In the genomic region with DNA sequence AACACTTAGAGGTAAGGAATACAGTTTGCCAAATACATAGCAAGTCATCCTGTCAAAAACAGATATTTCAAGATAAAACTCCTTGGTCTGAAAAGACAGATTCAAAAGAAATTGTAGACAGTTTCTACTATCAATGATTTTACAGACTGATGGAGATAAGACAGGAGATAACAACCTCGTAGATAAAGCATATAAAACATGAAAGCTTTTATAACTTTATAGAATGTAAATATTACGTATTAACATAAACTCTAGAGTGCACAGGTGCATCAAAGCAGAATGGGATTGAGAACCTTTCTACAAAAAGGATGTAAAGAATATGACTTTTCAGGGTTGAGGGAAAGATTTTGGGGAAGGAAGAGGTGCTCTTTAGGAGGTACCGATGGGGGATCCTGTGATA, we compare ENCODE assay signal across 1 cellular context.
TF ChIP-seq lines count a peak whose summit lies in the region.

No MANE protein-coding gene starts in this region.

TF ChIP-seq in GM23338, 12 proteins besides CTCF, POLR2A, EP300 and RAD21 (continued from another document):
- TF ChIP-seq, protein P1, sequence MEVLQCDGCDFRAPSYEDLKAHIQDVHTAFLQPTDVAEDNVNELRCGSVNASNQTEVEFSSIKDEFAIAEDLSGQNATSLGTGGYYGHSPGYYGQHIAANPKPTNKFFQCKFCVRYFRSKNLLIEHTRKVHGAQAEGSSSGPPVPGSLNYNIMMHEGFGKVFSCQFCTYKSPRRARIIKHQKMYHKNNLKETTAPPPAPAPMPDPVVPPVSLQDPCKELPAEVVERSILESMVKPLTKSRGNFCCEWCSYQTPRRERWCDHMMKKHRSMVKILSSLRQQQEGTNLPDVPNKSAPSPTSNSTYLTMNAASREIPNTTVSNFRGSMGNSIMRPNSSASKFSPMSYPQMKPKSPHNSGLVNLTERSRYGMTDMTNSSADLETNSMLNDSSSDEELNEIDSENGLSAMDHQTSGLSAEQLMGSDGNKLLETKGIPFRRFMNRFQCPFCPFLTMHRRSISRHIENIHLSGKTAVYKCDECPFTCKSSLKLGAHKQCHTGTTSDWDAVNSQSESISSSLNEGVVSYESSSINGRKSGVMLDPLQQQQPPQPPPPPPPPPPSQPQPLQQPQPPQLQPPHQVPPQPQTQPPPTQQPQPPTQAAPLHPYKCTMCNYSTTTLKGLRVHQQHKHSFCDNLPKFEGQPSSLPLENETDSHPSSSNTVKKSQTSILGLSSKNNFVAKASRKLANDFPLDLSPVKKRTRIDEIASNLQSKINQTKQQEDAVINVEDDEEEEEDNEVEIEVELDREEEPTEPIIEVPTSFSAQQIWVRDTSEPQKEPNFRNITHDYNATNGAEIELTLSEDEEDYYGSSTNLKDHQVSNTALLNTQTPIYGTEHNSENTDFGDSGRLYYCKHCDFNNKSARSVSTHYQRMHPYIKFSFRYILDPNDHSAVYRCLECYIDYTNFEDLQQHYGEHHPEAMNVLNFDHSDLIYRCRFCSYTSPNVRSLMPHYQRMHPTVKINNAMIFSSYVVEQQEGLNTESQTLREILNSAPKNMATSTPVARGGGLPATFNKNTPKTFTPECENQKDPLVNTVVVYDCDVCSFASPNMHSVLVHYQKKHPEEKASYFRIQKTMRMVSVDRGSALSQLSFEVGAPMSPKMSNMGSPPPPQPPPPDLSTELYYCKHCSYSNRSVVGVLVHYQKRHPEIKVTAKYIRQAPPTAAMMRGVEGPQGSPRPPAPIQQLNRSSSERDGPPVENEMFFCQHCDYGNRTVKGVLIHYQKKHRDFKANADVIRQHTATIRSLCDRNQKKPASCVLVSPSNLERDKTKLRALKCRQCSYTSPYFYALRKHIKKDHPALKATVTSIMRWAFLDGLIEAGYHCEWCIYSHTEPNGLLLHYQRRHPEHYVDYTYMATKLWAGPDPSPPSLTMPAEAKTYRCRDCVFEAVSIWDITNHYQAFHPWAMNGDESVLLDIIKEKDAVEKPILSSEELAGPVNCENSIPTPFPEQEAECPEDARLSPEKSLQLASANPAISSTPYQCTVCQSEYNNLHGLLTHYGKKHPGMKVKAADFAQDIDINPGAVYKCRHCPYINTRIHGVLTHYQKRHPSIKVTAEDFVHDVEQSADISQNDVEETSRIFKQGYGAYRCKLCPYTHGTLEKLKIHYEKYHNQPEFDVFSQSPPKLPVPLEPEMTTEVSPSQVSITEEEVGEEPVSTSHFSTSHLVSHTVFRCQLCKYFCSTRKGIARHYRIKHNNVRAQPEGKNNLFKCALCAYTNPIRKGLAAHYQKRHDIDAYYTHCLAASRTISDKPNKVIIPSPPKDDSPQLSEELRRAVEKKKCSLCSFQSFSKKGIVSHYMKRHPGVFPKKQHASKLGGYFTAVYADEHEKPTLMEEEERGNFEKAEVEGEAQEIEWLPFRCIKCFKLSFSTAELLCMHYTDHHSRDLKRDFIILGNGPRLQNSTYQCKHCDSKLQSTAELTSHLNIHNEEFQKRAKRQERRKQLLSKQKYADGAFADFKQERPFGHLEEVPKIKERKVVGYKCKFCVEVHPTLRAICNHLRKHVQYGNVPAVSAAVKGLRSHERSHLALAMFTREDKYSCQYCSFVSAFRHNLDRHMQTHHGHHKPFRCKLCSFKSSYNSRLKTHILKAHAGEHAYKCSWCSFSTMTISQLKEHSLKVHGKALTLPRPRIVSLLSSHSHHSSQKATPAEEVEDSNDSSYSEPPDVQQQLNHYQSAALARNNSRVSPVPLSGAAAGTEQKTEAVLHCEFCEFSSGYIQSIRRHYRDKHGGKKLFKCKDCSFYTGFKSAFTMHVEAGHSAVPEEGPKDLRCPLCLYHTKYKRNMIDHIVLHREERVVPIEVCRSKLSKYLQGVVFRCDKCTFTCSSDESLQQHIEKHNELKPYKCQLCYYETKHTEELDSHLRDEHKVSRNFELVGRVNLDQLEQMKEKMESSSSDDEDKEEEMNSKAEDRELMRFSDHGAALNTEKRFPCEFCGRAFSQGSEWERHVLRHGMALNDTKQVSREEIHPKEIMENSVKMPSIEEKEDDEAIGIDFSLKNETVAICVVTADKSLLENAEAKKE (CRISPR knock-in tag; IDR thresholded peaks at IDR 0.05): no peak
- TF ChIP-seq POLR2AphosphoS5 (IDR thresholded peaks at IDR 0.05; ENCODE audit: low read depth): no peak
- TF ChIP-seq, protein P2, sequence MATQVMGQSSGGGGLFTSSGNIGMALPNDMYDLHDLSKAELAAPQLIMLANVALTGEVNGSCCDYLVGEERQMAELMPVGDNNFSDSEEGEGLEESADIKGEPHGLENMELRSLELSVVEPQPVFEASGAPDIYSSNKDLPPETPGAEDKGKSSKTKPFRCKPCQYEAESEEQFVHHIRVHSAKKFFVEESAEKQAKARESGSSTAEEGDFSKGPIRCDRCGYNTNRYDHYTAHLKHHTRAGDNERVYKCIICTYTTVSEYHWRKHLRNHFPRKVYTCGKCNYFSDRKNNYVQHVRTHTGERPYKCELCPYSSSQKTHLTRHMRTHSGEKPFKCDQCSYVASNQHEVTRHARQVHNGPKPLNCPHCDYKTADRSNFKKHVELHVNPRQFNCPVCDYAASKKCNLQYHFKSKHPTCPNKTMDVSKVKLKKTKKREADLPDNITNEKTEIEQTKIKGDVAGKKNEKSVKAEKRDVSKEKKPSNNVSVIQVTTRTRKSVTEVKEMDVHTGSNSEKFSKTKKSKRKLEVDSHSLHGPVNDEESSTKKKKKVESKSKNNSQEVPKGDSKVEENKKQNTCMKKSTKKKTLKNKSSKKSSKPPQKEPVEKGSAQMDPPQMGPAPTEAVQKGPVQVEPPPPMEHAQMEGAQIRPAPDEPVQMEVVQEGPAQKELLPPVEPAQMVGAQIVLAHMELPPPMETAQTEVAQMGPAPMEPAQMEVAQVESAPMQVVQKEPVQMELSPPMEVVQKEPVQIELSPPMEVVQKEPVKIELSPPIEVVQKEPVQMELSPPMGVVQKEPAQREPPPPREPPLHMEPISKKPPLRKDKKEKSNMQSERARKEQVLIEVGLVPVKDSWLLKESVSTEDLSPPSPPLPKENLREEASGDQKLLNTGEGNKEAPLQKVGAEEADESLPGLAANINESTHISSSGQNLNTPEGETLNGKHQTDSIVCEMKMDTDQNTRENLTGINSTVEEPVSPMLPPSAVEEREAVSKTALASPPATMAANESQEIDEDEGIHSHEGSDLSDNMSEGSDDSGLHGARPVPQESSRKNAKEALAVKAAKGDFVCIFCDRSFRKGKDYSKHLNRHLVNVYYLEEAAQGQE (IDR thresholded peaks at IDR 0.05; ENCODE audit: unreplicated experiment): no peak
- TF ChIP-seq EZH2phosphoT487 (IDR thresholded peaks at IDR 0.05; ENCODE audit: unreplicated experiment): no peak
- TF ChIP-seq ZNF331 (CRISPR knock-in tag; IDR thresholded peaks at IDR 0.05; ENCODE audit: low read depth): no peak
- TF ChIP-seq EZH2 (IDR thresholded peaks at IDR 0.05; ENCODE audit: low read depth, unreplicated experiment): no peak
- TF ChIP-seq, protein P3, sequence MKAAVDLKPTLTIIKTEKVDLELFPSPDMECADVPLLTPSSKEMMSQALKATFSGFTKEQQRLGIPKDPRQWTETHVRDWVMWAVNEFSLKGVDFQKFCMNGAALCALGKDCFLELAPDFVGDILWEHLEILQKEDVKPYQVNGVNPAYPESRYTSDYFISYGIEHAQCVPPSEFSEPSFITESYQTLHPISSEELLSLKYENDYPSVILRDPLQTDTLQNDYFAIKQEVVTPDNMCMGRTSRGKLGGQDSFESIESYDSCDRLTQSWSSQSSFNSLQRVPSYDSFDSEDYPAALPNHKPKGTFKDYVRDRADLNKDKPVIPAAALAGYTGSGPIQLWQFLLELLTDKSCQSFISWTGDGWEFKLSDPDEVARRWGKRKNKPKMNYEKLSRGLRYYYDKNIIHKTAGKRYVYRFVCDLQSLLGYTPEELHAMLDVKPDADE (IDR thresholded peaks at IDR 0.05): no peak
- no peak for TF ChIP-seq CREB1 (CRISPR knock-in tag; IDR thresholded peaks at IDR 0.05; ENCODE audit: low read depth)
- no peak for TF ChIP-seq JUNB (IDR thresholded peaks at IDR 0.05; ENCODE audit: unreplicated experiment)
